In the genomic region with DNA sequence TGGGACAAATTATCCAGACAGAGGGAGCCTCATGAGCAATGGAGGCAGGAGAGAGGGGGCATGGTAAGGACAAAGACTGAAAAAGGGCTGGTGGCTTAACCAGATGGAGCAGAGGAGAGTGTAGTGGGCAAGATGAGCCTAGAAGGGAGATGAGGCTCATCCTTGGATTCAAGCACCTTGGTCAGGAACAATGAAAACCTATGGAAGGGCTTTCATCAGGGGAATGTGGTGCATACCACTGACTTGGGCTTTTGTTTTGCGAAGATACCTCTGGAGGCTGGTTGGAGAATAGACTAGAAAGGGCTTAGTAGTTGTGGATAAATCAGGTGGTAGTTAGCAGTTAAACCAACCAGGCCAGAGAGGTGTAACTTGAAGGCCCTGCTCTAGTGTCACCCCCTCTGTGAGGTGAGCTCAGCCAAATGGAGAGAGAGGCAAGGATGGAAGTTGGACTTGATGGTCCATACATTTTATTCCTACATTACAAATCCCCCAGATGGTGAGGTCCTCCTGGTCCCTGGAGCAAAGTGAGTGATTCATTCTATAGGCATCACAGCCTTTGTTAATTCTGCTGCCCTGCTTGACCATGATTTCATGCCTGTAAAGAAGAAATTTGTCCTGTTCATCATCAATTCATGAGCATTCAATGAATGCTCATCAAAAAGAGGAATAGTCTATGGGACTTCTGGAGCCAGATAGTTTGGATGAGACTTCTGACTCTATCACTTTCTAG, we compare ENCODE assay signal across 18 cellular contexts.
"Had no signal": no experiment of that assay in that cellular context is flagged by ENCODE, and none has a peak within 500 bp of the region (broad histone marks: within the 10 kb centered on the region; RNA-seq: fewer than 3 reads in every experiment).

No MANE protein-coding gene starts in this region.

- H3K36me3 ChIP-seq: gastrocnemius medialis, heart left ventricle, pancreas, sigmoid colon, stomach, upper lobe of right lung had no signal

- H3K27ac ChIP-seq: dorsolateral prefrontal cortex, gastrocnemius medialis, heart left ventricle, pancreas, sigmoid colon, stomach, testis, upper lobe of right lung had no signal

- DNase-seq: activated CD4-positive, alpha-beta T cell treated with anti-CD3 and anti-CD28 coated beads, Interleukin-2, amount 10 ng/mL, durations not matched to agents 7 days and 5 days; activated CD4-positive, CD25-positive, alpha-beta regulatory T cell; activated CD8-positive, alpha-beta memory T cell treated with anti-CD3 and anti-CD28 coated beads, Interleukin-2, amount 50 U/mL, for 48 hours; activated gamma-delta T cell treated with Interleukin-2 at 50 U/mL for 16 hours; activated naive CD8-positive, alpha-beta T cell treated with anti-CD3 and anti-CD28 coated beads for 36 hours; activated T-cell treated with anti-CD3 and anti-CD28 coated beads, Interleukin-2, amount 50 U/mL, for 72 hours; dorsolateral prefrontal cortex; endodermal cell; gastrocnemius medialis; heart left ventricle; mammary epithelial cell; naive thymus-derived CD4-positive, alpha-beta T cell; pancreas; sigmoid colon; stimulated activated CD4-positive, alpha-beta T cell treated with anti-CD3 and anti-CD28 coated beads, Interleukin-2, amount 100 ng/mL, for 24 hours; stomach; testis; upper lobe of right lung had no signal

- H3K27me3 ChIP-seq: gastrocnemius medialis, heart left ventricle, pancreas, sigmoid colon, stomach, testis, upper lobe of right lung had no signal

- H3K4me3 ChIP-seq: dorsolateral prefrontal cortex, gastrocnemius medialis, heart left ventricle, pancreas, sigmoid colon, stomach, testis, upper lobe of right lung had no signal

- H3K9me3 ChIP-seq: gastrocnemius medialis, pancreas, sigmoid colon, stomach, testis, upper lobe of right lung had no signal

- H3K4me1 ChIP-seq: gastrocnemius medialis, heart left ventricle, pancreas, sigmoid colon, stomach, testis, upper lobe of right lung had no signal
